Comparison of ENCODE assay signal across 11 cellular contexts in genomic region chr16:56658476-56658875, GRCh38. TPM values are rescaled to one million over a fixed set of nuclear protein-coding genes. Genes with fewer than 3 reads are reported as not detected.
DNase-seq lines count a peak whose midpoint lies in the region; ATAC-seq and TF ChIP-seq lines count a peak whose summit lies in the region.
"Had no signal": no experiment of that assay in that cellular context is flagged by ENCODE, and none has a peak within 500 bp of the region (broad histone marks: within the 10 kb centered on the region; RNA-seq: fewer than 3 reads in every experiment).

No MANE protein-coding gene starts in this region.

- peak overlapping the region; percentile 79 for H3K4me3 Mint-ChIP-seq in chondrocyte (ENCODE audit: unreplicated experiment)
- H3K4me3 Mint-ChIP-seq in naive thymus-derived CD8-positive, alpha-beta T cell: peak overlapping the region; percentile 92 to 99 (median 97)

- peak overlapping the region; percentile 65 for H3K4me3 ChIP-seq in ACC112 (ENCODE audit: low read depth, low read length)
- H3K4me3 ChIP-seq in HUES6 (ENCODE audit: low read depth, low read length): peak overlapping the region; percentile 83

- H3K9ac ChIP-seq in HUES6 (ENCODE audit: low read length): peak overlapping the region; percentile 92

- TF ChIP-seq CTCF in chondrocyte (IDR thresholded peaks at IDR 0.05): no peak

- no peaks in the 10 kb centered on the region for H3K9me3 ChIP-seq in HUES6 (ENCODE audit: control insufficient read depth, insufficient read depth, low read depth, low read length)

- H3K9me3 Mint-ChIP-seq in chondrocyte (ENCODE audit: low read depth): no peaks in the 10 kb centered on the region
- no peaks in the 10 kb centered on the region for H3K9me3 Mint-ChIP-seq in naive thymus-derived CD8-positive, alpha-beta T cell

- H3K36me3 ChIP-seq in ACC112 (ENCODE audit: insufficient read depth, low read length) (no peaks in the 10 kb centered on the region), HUES6 (ENCODE audit: control insufficient read depth, insufficient read depth, low read length) (no peaks in the 10 kb centered on the region)

- H3K27ac ChIP-seq in ACC112 (ENCODE audit: low read depth, low read length): no peak overlapping the region
- H3K27ac ChIP-seq in HUES6 (ENCODE audit: low read depth, low read length): no peak overlapping the region; the same call in 1 of the 2 replicates

- H3K27me3 ChIP-seq in ACC112 (ENCODE audit: insufficient read depth, low read length): peaks cover 34% of the 10 kb centered on the region
- peaks cover 65% of the 10 kb centered on the region for H3K27me3 ChIP-seq in HUES6 (ENCODE audit: control insufficient read depth, insufficient read depth, low read length)

- no peaks in the 10 kb centered on the region for H3K79me2 ChIP-seq in ACC112 (ENCODE audit: control insufficient read depth, insufficient read depth, low read length, unreplicated experiment)

- H2AFZ ChIP-seq in ACC112 (ENCODE audit: low read length, unreplicated experiment): no peak overlapping the region

- no peak for ATAC-seq in naive thymus-derived CD8-positive, alpha-beta T cell
- no peak for ATAC-seq in HG03097 (IDR thresholded peaks at IDR 0.05; ENCODE audit: low FRiP score, unreplicated experiment)
- ATAC-seq in GM18511 (IDR thresholded peaks at IDR 0.05; ENCODE audit: unreplicated experiment): no peak

- no peaks in the 10 kb centered on the region for H3K36me3 Mint-ChIP-seq in chondrocyte (ENCODE audit: low read depth)
- peaks cover 0 to 3% (median 0%) of the 10 kb centered on the region in 3 donors for H3K36me3 Mint-ChIP-seq in naive thymus-derived CD8-positive, alpha-beta T cell

- peaks cover 29% of the 10 kb centered on the region for H3K4me1 Mint-ChIP-seq in chondrocyte (ENCODE audit: low read depth)
- H3K4me1 Mint-ChIP-seq in naive thymus-derived CD8-positive, alpha-beta T cell: peaks cover 25 to 50% (median 42%) of the 10 kb centered on the region in 4 donors

- POLR2A ChIA-PET in naive thymus-derived CD8-positive, alpha-beta T cell (lab: Charles Lee): interaction anchor here (1.5 to 2.2 kb wide), 2 partner anchors 50 to 53 kb away, joined by 6 read pairs; partner anchors contain the start of gene MT2A

- DNase-seq in chondrocyte (ENCODE audit: low spot score): no peak
- DNase-seq in naive thymus-derived CD8-positive, alpha-beta T cell: no peak
- DNase-seq in NCI-H2196 treated with DMSO at 0.1 percent for 48 hours (lab: John Stamatoyannopoulos, UW; ENCODE audit: unreplicated experiment): no peak
- no peak for DNase-seq in stimulated activated CD4-positive, alpha-beta T cell treated with anti-CD3 and anti-CD28 coated beads, Interleukin-12 subunit alpha, Interleukin-12 subunit beta, amount 100 ng/mL, for 4 hours
- DNase-seq: DND-41, NCI-H345 had no signal

- no peak overlapping the region for H3K27ac Mint-ChIP-seq in chondrocyte (ENCODE audit: unreplicated experiment)
- peak overlapping the region; percentile 87 to 98 (median 97) for H3K27ac Mint-ChIP-seq in naive thymus-derived CD8-positive, alpha-beta T cell

- peaks cover 6% of the 10 kb centered on the region for H3K4me1 ChIP-seq in ACC112 (ENCODE audit: control insufficient read depth, insufficient read depth, low read length, unreplicated experiment)
- H3K4me1 ChIP-seq in HUES6 (ENCODE audit: control insufficient read depth, insufficient read depth, low read length): peaks cover 17% of the 10 kb centered on the region; the same call in 1 of the 2 replicates

- H3K27me3 Mint-ChIP-seq in chondrocyte (ENCODE audit: low read depth): peaks cover 37% of the 10 kb centered on the region
- H3K27me3 Mint-ChIP-seq in naive thymus-derived CD8-positive, alpha-beta T cell: peaks cover 0 to 10% (median 0%) of the 10 kb centered on the region in 5 donors

RNA-seq across cellular contexts. Expression of gene MT1F, which starts 0.7 kb away (rescaled TPM):
- total RNA-seq in chondrocyte: 2.6 to 5.8 TPM (median 4.4 TPM) in 3 replicates
- 10 to 100 TPM; 18.4 to 18.9 TPM for total RNA-seq in naive thymus-derived CD8-positive, alpha-beta T cell
- 10 to 100 TPM; 82.3 to 97.4 (median 94.2) TPM for polyA plus RNA-seq in naive thymus-derived CD8-positive, alpha-beta T cell

RNA-seq across cellular contexts. Expression of gene MT1B, which starts 6.8 kb away (rescaled TPM):
- not detected in 3 replicates for total RNA-seq in chondrocyte
- not detected for total RNA-seq in naive thymus-derived CD8-positive, alpha-beta T cell
- polyA plus RNA-seq in naive thymus-derived CD8-positive, alpha-beta T cell: not detected
- total RNA-seq: fibroblast of lung had no signal
- polyA plus RNA-seq: fibroblast of lung had no signal

RNA-seq across cellular contexts. Expression of gene MT1G, which starts 9.4 kb away (rescaled TPM):
- total RNA-seq in chondrocyte: 1.1 TPM in 2 of 3 replicates, not detected in the other
- total RNA-seq in naive thymus-derived CD8-positive, alpha-beta T cell: not detected
- polyA plus RNA-seq in naive thymus-derived CD8-positive, alpha-beta T cell: under 1 TPM in 1 of 3 donors, not detected in 2; 0.74 TPM

RNA-seq across cellular contexts. Expression of gene MT1H, which starts 11.1 kb away (rescaled TPM):
- total RNA-seq in chondrocyte: not detected in 3 replicates
- total RNA-seq in naive thymus-derived CD8-positive, alpha-beta T cell: not detected
- polyA plus RNA-seq in naive thymus-derived CD8-positive, alpha-beta T cell: not detected
- total RNA-seq: fibroblast of lung had no signal
- polyA plus RNA-seq: fibroblast of lung had no signal

RNA-seq across cellular contexts. Expression of gene MT1A, which starts 20.0 kb away (rescaled TPM):
- 1.1 TPM in 1 of 3 replicates, not detected in the others for total RNA-seq in chondrocyte
- not detected for total RNA-seq in naive thymus-derived CD8-positive, alpha-beta T cell
- polyA plus RNA-seq in naive thymus-derived CD8-positive, alpha-beta T cell: not detected
